In the genomic region with DNA sequence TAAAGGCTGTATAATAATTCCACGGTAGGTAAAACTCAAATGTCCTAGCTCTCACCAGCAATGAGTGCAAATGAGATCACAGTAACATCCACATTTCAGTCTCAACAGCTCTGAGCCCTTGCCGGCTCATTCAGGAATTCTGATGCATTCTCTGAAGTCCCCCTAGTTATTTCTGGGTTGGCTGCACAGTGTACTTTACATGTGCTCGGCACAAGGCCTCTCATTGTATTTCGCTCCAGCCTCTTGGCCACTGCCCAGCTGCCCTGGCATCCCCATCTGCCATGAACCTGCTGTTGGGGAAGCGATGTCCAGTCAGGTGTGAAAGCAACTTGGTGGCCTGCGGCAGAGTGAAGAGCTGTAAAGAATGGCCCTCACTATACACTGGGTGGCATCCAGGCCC, we compare ENCODE assay signal across 13 cellular contexts. TPM values are rescaled to one million over a fixed set of nuclear protein-coding genes. Genes with fewer than 3 reads are reported as not detected.
DNase-seq lines count a peak whose midpoint lies in the region; ATAC-seq and TF ChIP-seq lines count a peak whose summit lies in the region.
"Had no signal": no experiment of that assay in that cellular context is flagged by ENCODE, and none has a peak within 500 bp of the region (broad histone marks: within the 10 kb centered on the region; RNA-seq: fewer than 3 reads in every experiment).

No MANE protein-coding gene starts in this region.

- ATAC-seq in GM19023 (IDR thresholded peaks at IDR 0.05; ENCODE audit: unreplicated experiment) (no peak), GM21529 (IDR thresholded peaks at IDR 0.05; ENCODE audit: unreplicated experiment) (no peak)
- ATAC-seq: activated naive CD8-positive, alpha-beta T cell treated with anti-CD3 and anti-CD28 coated beads, Interleukin-2, amount 50 U/mL, for 24 hours; SK-N-SH treated with all-trans-retinoic acid at 6 μM for 48 hours had no signal

- DNase-seq in Ammon's horn (ENCODE audit: low spot score) (peak; percentile 85), NCI-H446 treated with DMSO at 0.1 percent for 48 hours (lab: John Stamatoyannopoulos, UW) (peak; percentile 70), globus pallidus (ENCODE audit: low spot score) (peak; percentile 81), chondrocyte (ENCODE audit: low spot score) (no peak)
- DNase-seq in stimulated activated CD4-positive, alpha-beta T cell treated with anti-CD3 and anti-CD28 coated beads, Interleukin-2, amount 100 ng/mL, for 48 hours, result no peak
- DNase-seq: activated naive CD8-positive, alpha-beta T cell treated with anti-CD3 and anti-CD28 coated beads, Interleukin-2, amount 50 U/mL, for 24 hours; NCI-H2081 treated with DMSO at 0.1 percent for 48 hours; stimulated activated CD4-positive, alpha-beta T cell treated with anti-CD3 and anti-CD28 coated beads, Interleukin-15, amount 100 ng/mL, for 24 hours; WERI-Rb-1 had no signal

- TF ChIP-seq CTCF in nephron (IDR thresholded peaks at IDR 0.05; ENCODE audit: unreplicated experiment in 3 of 3) (no peak), chondrocyte (IDR thresholded peaks at IDR 0.05) (no peak)

- H3K27ac Mint-ChIP-seq in nephron, result peak overlapping the region in 2 of 3 experiments; percentile 20 to 26
- no peak overlapping the region for H3K27ac Mint-ChIP-seq in chondrocyte (ENCODE audit: unreplicated experiment)
- H3K27ac Mint-ChIP-seq: activated naive CD8-positive, alpha-beta T cell treated with anti-CD3 and anti-CD28 coated beads, Interleukin-2, amount 50 U/mL, for 24 hours had no signal

- H3K36me3 Mint-ChIP-seq in nephron (ENCODE audit: low read depth) (peaks cover 6% of the 10 kb centered on the region), chondrocyte (ENCODE audit: low read depth) (peaks cover 3% of the 10 kb centered on the region)

- H3K4me1 Mint-ChIP-seq in nephron (peaks cover 45% of the 10 kb centered on the region), chondrocyte (ENCODE audit: low read depth) (peaks cover 26% of the 10 kb centered on the region)

- H3K9me3 Mint-ChIP-seq in nephron (no peaks in the 10 kb centered on the region), chondrocyte (ENCODE audit: low read depth) (no peaks in the 10 kb centered on the region)
- H3K9me3 Mint-ChIP-seq: activated naive CD8-positive, alpha-beta T cell treated with anti-CD3 and anti-CD28 coated beads, Interleukin-2, amount 50 U/mL, for 24 hours had no signal

- H3K27me3 Mint-ChIP-seq in nephron (ENCODE audit: low read depth) (no peaks in the 10 kb centered on the region), chondrocyte (ENCODE audit: low read depth) (no peaks in the 10 kb centered on the region)
- H3K27me3 Mint-ChIP-seq: activated naive CD8-positive, alpha-beta T cell treated with anti-CD3 and anti-CD28 coated beads, Interleukin-2, amount 50 U/mL, for 24 hours had no signal

- no peak overlapping the region for H3K4me3 Mint-ChIP-seq in nephron
- no peak overlapping the region for H3K4me3 Mint-ChIP-seq in chondrocyte (ENCODE audit: unreplicated experiment)
- H3K4me3 Mint-ChIP-seq: activated naive CD8-positive, alpha-beta T cell treated with anti-CD3 and anti-CD28 coated beads, Interleukin-2, amount 50 U/mL, for 24 hours had no signal

RNA-seq across cellular contexts. Expression of a gene that starts 14.3 kb away (rescaled TPM):
- 0.55 to 1.0 TPM (median 0.92 TPM) in 3 replicates for total RNA-seq in chondrocyte

RNA-seq across cellular contexts. Expression of a gene that starts 16.6 kb away (rescaled TPM):
- total RNA-seq in chondrocyte, result 0.48 to 5.4 TPM (median 4.6 TPM) in 3 replicates

RNA-seq across cellular contexts. Expression of a gene that starts 31.5 kb away (rescaled TPM):
- total RNA-seq in chondrocyte, result 1.5 to 3.0 TPM (median 2.8 TPM) in 3 replicates

RNA-seq across cellular contexts. Expression of a gene that starts 52.9 kb away (rescaled TPM):
- total RNA-seq in chondrocyte, result 4.7 to 5.4 TPM (median 4.9 TPM) in 3 replicates

Comparison
In these comparisons a context has a peak if more than half of its experiments do, and no peak if none do; other contexts are left out.
1. DNase-seq: peak in Ammon's horn (single experiment), NCI-H446 treated with DMSO at 0.1 percent for 48 hours (single experiment) and globus pallidus (single experiment); none in chondrocyte (single experiment) and stimulated activated CD4-positive, alpha-beta T cell treated with anti-CD3 and anti-CD28 coated beads, Interleukin-2, amount 100 ng/mL, for 48 hours (0 of 2).